8 cellular contexts compared by ENCODE assay signal in the genomic region with DNA sequence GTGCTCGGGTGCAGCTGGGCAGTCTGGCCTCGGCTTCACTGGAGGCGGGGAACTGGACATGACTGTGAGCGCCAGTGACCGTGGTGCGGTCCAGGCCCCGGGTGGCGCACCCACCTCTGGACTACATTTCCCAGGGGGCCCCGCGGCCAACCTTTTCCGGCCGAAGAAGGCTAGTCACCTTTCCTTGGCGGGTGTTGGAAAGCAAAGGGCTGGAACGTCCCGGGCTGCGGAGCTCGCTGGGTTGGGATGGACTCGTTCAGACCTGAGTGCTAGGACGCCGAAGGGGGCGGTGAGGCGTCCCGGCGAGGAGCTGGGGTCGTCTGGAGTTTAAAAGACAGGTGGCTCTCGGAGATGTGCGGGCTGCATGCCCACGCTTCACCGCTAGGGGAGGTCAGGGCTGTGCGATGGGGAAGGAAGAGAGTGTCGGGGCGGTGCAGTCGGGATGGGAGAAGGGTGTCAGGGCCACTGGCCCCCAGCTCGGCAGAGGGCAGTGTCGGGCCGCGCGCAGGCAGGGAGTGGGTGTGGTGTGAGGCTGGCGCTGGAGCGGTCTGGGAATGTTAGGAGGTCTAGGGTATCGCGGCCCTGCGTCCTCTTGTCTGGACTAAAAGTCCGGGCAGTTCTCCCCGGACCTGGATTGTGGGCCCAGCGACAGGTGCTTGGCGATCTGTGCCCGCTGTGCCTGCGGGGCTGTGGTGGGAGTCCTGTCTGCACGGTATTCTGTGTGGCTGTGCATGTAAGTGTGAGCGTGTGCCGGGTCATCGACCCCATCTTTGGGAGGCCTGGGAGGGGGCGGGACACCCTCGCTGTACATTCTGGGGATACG. TPM values are rescaled to one million over a fixed set of nuclear protein-coding genes. Genes with fewer than 3 reads are reported as not detected.
A peak's percentile ranks its signal among the peaks of the same experiment; 100 is the strongest.
DNase-seq lines count a peak whose midpoint lies in the region; ATAC-seq, FAIRE-seq and TF ChIP-seq lines count a peak whose summit lies in the region.

No MANE protein-coding gene starts in this region.

- H3K9me3 ChIP-seq in T-helper 17 cell (ENCODE audit: control insufficient read depth, low read length, poor library complexity, severe bottlenecking) (no peaks in the 10 kb centered on the region), astrocyte (ENCODE audit: insufficient read depth, low read depth, low read length) (peaks cover 2% of the 10 kb centered on the region)

- H3K4me1 ChIP-seq in astrocyte (ENCODE audit: insufficient read depth, low read length) = peaks cover 3% of the 10 kb centered on the region

- no peak overlapping the region for H3K27ac ChIP-seq in astrocyte (ENCODE audit: low read depth, low read length)

- in situ Hi-C loops in ACHN (cut with HindIII; ENCODE audit: low pct_ligation_motif_present, low pct_unique_long_range_greater_than_20kb, low sequenced_read_pairs) = no loop called here

- H3K4me3 Mint-ChIP-seq in T-helper 17 cell (peak overlapping the region; percentile 95), astrocyte (ENCODE audit: unreplicated experiment) (peak overlapping the region; percentile 88)

- TF ChIP-seq CTCF in astrocyte (IDR thresholded peaks at IDR 0.05; ENCODE audit: insufficient read depth, low read depth, low read length) = peak; percentile 55

- H3K27me3 Mint-ChIP-seq in T-helper 17 cell = no peaks in the 10 kb centered on the region
- no peaks in the 10 kb centered on the region for H3K27me3 Mint-ChIP-seq in astrocyte (ENCODE audit: low read depth, unreplicated experiment)

- peaks cover 26% of the 10 kb centered on the region for H3K9me3 Mint-ChIP-seq in astrocyte (ENCODE audit: unreplicated experiment)

- peak overlapping the region; percentile 97 for H3K4me2 ChIP-seq in astrocyte (ENCODE audit: low read length)

- H3K9ac ChIP-seq in astrocyte (ENCODE audit: low read length) = peak overlapping the region; percentile 68

- H3K27me3 ChIP-seq in astrocyte (ENCODE audit: insufficient read depth, low read length) = no peaks in the 10 kb centered on the region

- peak; percentile 76 for DNase-seq in DMS79 treated with DMSO at 0.1 percent for 48 hours (lab: John Stamatoyannopoulos, UW)
- peak; percentile 53 to 62 (median 57) for DNase-seq in T-helper 17 cell
- peak; percentile 71 for DNase-seq in astrocyte (ENCODE audit: low read depth)
- peak; percentile 84 for DNase-seq in hepatic stellate cell (ENCODE audit: low spot score)
- peak; percentile 18 for DNase-seq in skeletal muscle cell (ENCODE audit: low read depth)
- no peak for DNase-seq in DMS153 treated with DMSO at 0.1 percent for 48 hours (lab: John Stamatoyannopoulos, UW; ENCODE audit: unreplicated experiment)
- DNase-seq in ACHN = no peak

- peak overlapping the region; percentile 81 for H3K4me3 ChIP-seq in astrocyte (ENCODE audit: insufficient read depth, low read depth, low read length)
- peak overlapping the region; percentile 65 for H3K4me3 ChIP-seq in skeletal muscle cell (ENCODE audit: low read depth, low read length)

- H2AFZ ChIP-seq in astrocyte (ENCODE audit: low read depth, low read length) = peak overlapping the region; percentile 98

- H3K79me2 ChIP-seq in astrocyte (ENCODE audit: insufficient read depth, low read length) = no peaks in the 10 kb centered on the region

- H3K4me1 Mint-ChIP-seq in T-helper 17 cell (peaks cover 11% of the 10 kb centered on the region), astrocyte (ENCODE audit: low read depth, unreplicated experiment) (no peaks in the 10 kb centered on the region)

- H4K20me1 ChIP-seq in astrocyte (ENCODE audit: insufficient read depth, low read length) = no peaks in the 10 kb centered on the region

- ATAC-seq in HG02938 (IDR thresholded peaks at IDR 0.05; ENCODE audit: unreplicated experiment) (peak; percentile 65), T-helper 17 cell (peak; percentile 96)

- H3K36me3 Mint-ChIP-seq in T-helper 17 cell (ENCODE audit: low read depth) (peaks cover under 1% of the 10 kb centered on the region), astrocyte (ENCODE audit: low read depth, unreplicated experiment) (peaks cover 9% of the 10 kb centered on the region)

- H3K36me3 ChIP-seq in astrocyte (ENCODE audit: insufficient read depth, low read length) = no peaks in the 10 kb centered on the region

- H3K27ac Mint-ChIP-seq in T-helper 17 cell (peak overlapping the region; percentile 61), astrocyte (ENCODE audit: unreplicated experiment) (peak overlapping the region; percentile 69)

- no peak for FAIRE-seq in astrocyte (lab: Jason Lieb, UNC)

RNA-seq across cellular contexts. Expression of a gene that starts 57.1 kb away (rescaled TPM):
- total RNA-seq in T-helper 17 cell (1 to 10 TPM; 6.3 to 7.3 TPM), astrocyte (5.5 and 5.9 TPM in 2 replicates)

RNA-seq across cellular contexts. Expression of a gene that starts 57.1 kb away (rescaled TPM):
- total RNA-seq in T-helper 17 cell (1 to 10 TPM; 3.9 TPM), astrocyte (1.9 and 2.7 TPM in 2 replicates)

Comparison
In these comparisons a context has a peak if more than half of its experiments do, and no peak if none do; other contexts are left out.
1. DNase-seq: peak in DMS79 treated with DMSO at 0.1 percent for 48 hours (single experiment), T-helper 17 cell (3 of 3), astrocyte (single experiment), hepatic stellate cell (single experiment) and skeletal muscle cell (single experiment); none in DMS153 treated with DMSO at 0.1 percent for 48 hours (single experiment) and ACHN (single experiment).